Comparison of ENCODE assay signal across 31 cellular contexts in genomic region chr22:32817137-32817536, GRCh38.
"Had no signal": no experiment of that assay in that cellular context is flagged by ENCODE, and none has a peak within 500 bp of the region (broad histone marks: within the 10 kb centered on the region; RNA-seq: fewer than 3 reads in every experiment).

No MANE protein-coding gene starts in this region.

- H3K4me1 Mint-ChIP-seq: stimulated activated memory B cell treated with anti-CD40 and anti-IgM and Interleukin-4, amounts not matched to agents 10 μg/mL and 1 μg/mL and 100 μg/mL, for 72 hours had no signal

- H3K27ac ChIP-seq: colonic mucosa, neutrophil, ovary, suprapubic skin, VCaP had no signal

- H3K27ac Mint-ChIP-seq: activated naive CD8-positive, alpha-beta T cell; activated T-cell treated with anti-CD3 and anti-CD28 coated beads, Interleukin-2, amount 50 U/mL, for 72 hours; mesothelial cell of epicardium; progenitor cell of endocrine pancreas; stimulated activated memory B cell treated with anti-CD40 and anti-IgM and Interleukin-4, amounts not matched to agents 10 μg/mL and 1 μg/mL and 100 μg/mL, for 72 hours; stimulated activated naive CD8-positive, alpha-beta T cell treated with anti-CD3 and anti-CD28 coated beads, Interleukin-15, amount 100 ng/mL, for 72 hours; T-helper 2 cell treated with Interferon-gamma antibody and Interleukin-4, amounts not matched to agents 5 μg/mL and 100 μg/mL, for 36 hours had no signal

- H3K36me3 Mint-ChIP-seq: activated naive CD8-positive, alpha-beta T cell; mesothelial cell of epicardium; stimulated activated memory B cell treated with anti-CD40 and anti-IgM and Interleukin-4, amounts not matched to agents 10 μg/mL and 1 μg/mL and 100 μg/mL, for 72 hours had no signal

- H3K36me3 ChIP-seq: colonic mucosa, left lung, neutrophil, ovary had no signal

- H3K4me3 ChIP-seq: colonic mucosa, left lung, ovary, sigmoid colon, suprapubic skin, tibial nerve had no signal

- H3K9me3 ChIP-seq: colonic mucosa, left lung, neutrophil, ovary, sigmoid colon, suprapubic skin, tibial nerve had no signal

- H3K9me3 Mint-ChIP-seq: activated T-cell treated with anti-CD3 and anti-CD28 coated beads, Interleukin-2, amount 50 U/mL, for 72 hours; mesothelial cell of epicardium; nephron progenitor cell; stimulated activated memory B cell treated with anti-CD40 and anti-IgM and Interleukin-4, amounts not matched to agents 10 μg/mL and 1 μg/mL and 100 μg/mL, for 72 hours; stimulated activated naive CD8-positive, alpha-beta T cell treated with anti-CD3 and anti-CD28 coated beads, Interleukin-15, amount 100 ng/mL, for 72 hours; T-helper 2 cell treated with Interferon-gamma antibody and Interleukin-4, amounts not matched to agents 5 μg/mL and 100 μg/mL, for 36 hours had no signal

- H3K27me3 ChIP-seq: colonic mucosa, left lung, neutrophil, ovary, sigmoid colon, suprapubic skin, tibial nerve had no signal

- H3K4me1 ChIP-seq: colonic mucosa had no signal

- H3K27me3 Mint-ChIP-seq: activated naive CD8-positive, alpha-beta T cell; progenitor cell of endocrine pancreas; stimulated activated naive CD8-positive, alpha-beta T cell treated with anti-CD3 and anti-CD28 coated beads, Interleukin-15, amount 100 ng/mL, for 72 hours had no signal

- H3K4me3 Mint-ChIP-seq: activated naive CD8-positive, alpha-beta T cell; activated T-cell treated with anti-CD3 and anti-CD28 coated beads, Interleukin-2, amount 50 U/mL, for 72 hours; mesothelial cell of epicardium; naive B cell; nephron progenitor cell; stimulated activated memory B cell treated with anti-CD40 and anti-IgM and Interleukin-4, amounts not matched to agents 10 μg/mL and 1 μg/mL and 100 μg/mL, for 72 hours; stimulated activated naive CD8-positive, alpha-beta T cell treated with anti-CD3 and anti-CD28 coated beads, Interleukin-15, amount 100 ng/mL, for 72 hours; T-helper 2 cell treated with Interferon-gamma antibody and Interleukin-4, amounts not matched to agents 5 μg/mL and 100 μg/mL, for 36 hours had no signal

- DNase-seq: activated CD4-positive, alpha-beta T cell treated with anti-CD3 and anti-CD28 coated beads for 4 hours; activated CD4-positive, alpha-beta T cell treated with anti-CD3 and anti-CD28 coated beads, Interleukin-2, amount 50 U/mL, for 4 hours; activated naive CD4-positive, alpha-beta T cell treated with Interleukin-2 at 50 U/mL for 16 hours; activated T-cell treated with anti-CD3 and anti-CD28 coated beads for 4 hours; activated T-cell treated with anti-CD3 and anti-CD28 coated beads, Interleukin-2, amount 50 U/mL, for 72 hours; anterior cingulate cortex; cerebellar nuclear complex; colonic mucosa; effector CD8-positive, alpha-beta T cell; head of caudate nucleus; kidney glomerular epithelial cell; left lung; naive B cell; nephron progenitor cell; ovary; small intestine; stimulated activated CD4-positive, alpha-beta T cell treated with anti-CD3 and anti-CD28 coated beads, Interleukin-1b, Interleukin-23, amount 100 ng/mL, for 48 hours; stimulated activated CD4-positive, alpha-beta T cell treated with anti-CD3 and anti-CD28 coated beads, Interleukin-4, amount 100 ng/mL, for 4 hours; stimulated activated CD8-positive, alpha-beta memory T cell treated with anti-CD3 and anti-CD28 coated beads, Interleukin-4, amount 100 ng/mL, for 48 hours; stimulated activated naive CD8-positive, alpha-beta T cell treated with anti-CD3 and anti-CD28 coated beads, Interleukin-15, amount 100 ng/mL, for 72 hours; T-helper 1 cell had no signal
